16 cellular contexts compared by ENCODE assay signal in genomic region chr6:116208056-116208785, GRCh38.
"Had no signal": no experiment of that assay in that cellular context is flagged by ENCODE, and none has a peak within 500 bp of the region (broad histone marks: within the 10 kb centered on the region; RNA-seq: fewer than 3 reads in every experiment).

No MANE protein-coding gene starts in this region.

- H3K4me3 ChIP-seq: MG63 had no signal

- H3K9me3 ChIP-seq: MG63 had no signal

- DNase-seq: KBM-7, MG63, NCI-H1092, NCI-H1105 treated with DMSO at 0.1 percent for 48 hours, NCI-H1417 treated with DMSO at 0.1 percent for 48 hours, NCI-H146, NCI-H1694 treated with DMSO at 0.1 percent for 48 hours, NCI-H1930, NCI-H2081, NCI-H2107, NCI-H2227 treated with DMSO at 0.1 percent for 48 hours, NCI-H524, NCI-H69, NCI-H774, SHP77 had no signal

- H3K36me3 ChIP-seq: MG63 had no signal

- H3K27me3 ChIP-seq: MG63 had no signal

- H3K27ac ChIP-seq: RWPE1 had no signal
